22 cellular contexts compared by ENCODE assay signal in the genomic region with DNA sequence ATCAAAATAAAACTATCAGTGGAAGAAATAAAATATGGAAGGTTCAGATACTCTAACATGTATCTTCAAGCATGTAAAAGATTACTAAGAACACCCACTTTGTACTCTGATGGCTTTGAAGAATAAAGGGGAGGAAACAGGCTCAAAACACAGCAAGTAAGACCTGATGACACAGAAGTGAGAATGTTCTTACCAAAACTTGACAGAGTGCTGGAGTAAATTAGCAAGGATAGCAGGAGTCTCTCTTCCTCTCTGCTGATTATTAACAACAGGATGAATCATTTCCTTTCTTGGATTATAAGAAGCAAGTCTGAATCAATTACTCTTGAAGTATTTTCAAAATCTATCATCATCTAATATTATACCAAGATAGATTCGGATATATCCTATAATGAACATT. TPM values are rescaled to one million over a fixed set of nuclear protein-coding genes. Genes with fewer than 3 reads are reported as not detected.
DNase-seq lines count a peak whose midpoint lies in the region; ATAC-seq and TF ChIP-seq lines count a peak whose summit lies in the region.
"Had no signal": no experiment of that assay in that cellular context is flagged by ENCODE, and none has a peak within 500 bp of the region (broad histone marks: within the 10 kb centered on the region; RNA-seq: fewer than 3 reads in every experiment).

No MANE protein-coding gene starts in this region.

- peak; percentile 13 for DNase-seq in A172 (ENCODE audit: low spot score)
- peak; percentile 46 for DNase-seq in HT1080 (ENCODE audit: low read depth)
- peak; percentile 38 for DNase-seq in choroid plexus epithelial cell (ENCODE audit: low read depth)
- DNase-seq in kidney glomerular epithelial cell (lab: John Stamatoyannopoulos, UW), result peak; percentile 75
- no peak for DNase-seq in effector CD8-positive, alpha-beta T cell (lab: John Stamatoyannopoulos, UW)
- DNase-seq in GOT3 (lab: John Stamatoyannopoulos, UW), result no peak
- DNase-seq in activated T-cell treated with anti-CD3 and anti-CD28 coated beads, Interleukin-2, amount 50 U/mL, for 24 hours, result no peak
- DNase-seq: 8988T; activated CD4-positive, alpha-beta T cell treated with anti-CD3 and anti-CD28 coated beads, Interleukin-2, amount 10 ng/mL, durations not matched to agents 7 days and 5 days; activated naive CD4-positive, alpha-beta T cell treated with Interleukin-2 at 50 U/mL for 16 hours; DMS 273 treated with DMSO at 0.1 percent for 48 hours; Karpas-422; lower lobe of right lung; naive thymus-derived CD4-positive, alpha-beta T cell; NCI-H1105 treated with DMSO at 0.1 percent for 48 hours; NCI-H2171; NCI-H774 had no signal

- no peaks in the 10 kb centered on the region for H3K27me3 Mint-ChIP-seq in activated T-cell treated with anti-CD3 and anti-CD28 coated beads, Interleukin-2, amount 50 U/mL, for 24 hours
- H3K27me3 Mint-ChIP-seq: activated CD4-positive, alpha-beta T cell treated with anti-CD3 and anti-CD28 coated beads, Interleukin-2, amount 10 ng/mL, durations not matched to agents 7 days and 5 days had no signal

- no peak for TF ChIP-seq CTCF in choroid plexus epithelial cell (conservative IDR thresholded peaks at IDR 0.05; ENCODE audit: low read depth, low read length)

- H3K36me3 Mint-ChIP-seq in activated T-cell treated with anti-CD3 and anti-CD28 coated beads, Interleukin-2, amount 50 U/mL, for 24 hours (ENCODE audit: low read depth), result no peaks in the 10 kb centered on the region
- H3K36me3 Mint-ChIP-seq: naive thymus-derived CD4-positive, alpha-beta T cell had no signal

- ATAC-seq in GM21515 (IDR thresholded peaks at IDR 0.05; ENCODE audit: unreplicated experiment), result no peak
- ATAC-seq: lower lobe of right lung; naive thymus-derived CD4-positive, alpha-beta T cell; SK-N-SH treated with all-trans-retinoic acid at 6 μM for 48 hours had no signal

- H3K4me1 Mint-ChIP-seq in activated T-cell treated with anti-CD3 and anti-CD28 coated beads, Interleukin-2, amount 50 U/mL, for 24 hours (ENCODE audit: low read depth), result peaks cover 18% of the 10 kb centered on the region

- H3K27ac Mint-ChIP-seq in activated T-cell treated with anti-CD3 and anti-CD28 coated beads, Interleukin-2, amount 50 U/mL, for 24 hours, result no peak overlapping the region
- H3K27ac Mint-ChIP-seq: activated CD4-positive, alpha-beta T cell treated with anti-CD3 and anti-CD28 coated beads, Interleukin-2, amount 10 ng/mL, durations not matched to agents 7 days and 5 days; naive thymus-derived CD4-positive, alpha-beta T cell had no signal

- no peaks in the 10 kb centered on the region for H3K9me3 Mint-ChIP-seq in activated T-cell treated with anti-CD3 and anti-CD28 coated beads, Interleukin-2, amount 50 U/mL, for 24 hours
- H3K9me3 Mint-ChIP-seq: activated CD4-positive, alpha-beta T cell treated with anti-CD3 and anti-CD28 coated beads, Interleukin-2, amount 10 ng/mL, durations not matched to agents 7 days and 5 days; naive thymus-derived CD4-positive, alpha-beta T cell had no signal

- H3K4me3 ChIP-seq in choroid plexus epithelial cell (ENCODE audit: low read depth, low read length), result no peak overlapping the region
- H3K4me3 ChIP-seq: ascending aorta, coronary artery, lower lobe of right lung had no signal

- no peak overlapping the region for H3K4me3 Mint-ChIP-seq in activated T-cell treated with anti-CD3 and anti-CD28 coated beads, Interleukin-2, amount 50 U/mL, for 24 hours
- H3K4me3 Mint-ChIP-seq: activated CD4-positive, alpha-beta T cell treated with anti-CD3 and anti-CD28 coated beads, Interleukin-2, amount 10 ng/mL, durations not matched to agents 7 days and 5 days; naive thymus-derived CD4-positive, alpha-beta T cell had no signal

RNA-seq across cellular contexts. Expression of a gene that starts 47.5 kb away (rescaled TPM):
- 2.5 and 2.8 TPM in 2 replicates for total RNA-seq in A172 (2014; rRNA removed; shearing (Covaris generic))
- total RNA-seq in HT1080 (2014; rRNA removed; shearing (Covaris generic)), result 4.2 and 5.9 TPM in 2 replicates
- polyA plus RNA-seq in HT1080 (2015; cell fraction: cytosol; rRNA removed), result 5.1 and 8.5 TPM in 2 replicates
- 4.7 and 6.2 TPM in 2 replicates for polyA plus RNA-seq in HT1080 (2015; cell fraction: nucleus; rRNA removed)
- total RNA-seq: HT-29 had no signal

Comparison
In these comparisons a context has a peak if more than half of its experiments do, and no peak if none do; other contexts are left out.
1. DNase-seq: peak in A172 (single experiment), HT1080 (single experiment), choroid plexus epithelial cell (single experiment) and kidney glomerular epithelial cell (single experiment); none in effector CD8-positive, alpha-beta T cell (single experiment), GOT3 (single experiment) and activated T-cell treated with anti-CD3 and anti-CD28 coated beads, Interleukin-2, amount 50 U/mL, for 24 hours (single experiment).